In the genomic region with DNA sequence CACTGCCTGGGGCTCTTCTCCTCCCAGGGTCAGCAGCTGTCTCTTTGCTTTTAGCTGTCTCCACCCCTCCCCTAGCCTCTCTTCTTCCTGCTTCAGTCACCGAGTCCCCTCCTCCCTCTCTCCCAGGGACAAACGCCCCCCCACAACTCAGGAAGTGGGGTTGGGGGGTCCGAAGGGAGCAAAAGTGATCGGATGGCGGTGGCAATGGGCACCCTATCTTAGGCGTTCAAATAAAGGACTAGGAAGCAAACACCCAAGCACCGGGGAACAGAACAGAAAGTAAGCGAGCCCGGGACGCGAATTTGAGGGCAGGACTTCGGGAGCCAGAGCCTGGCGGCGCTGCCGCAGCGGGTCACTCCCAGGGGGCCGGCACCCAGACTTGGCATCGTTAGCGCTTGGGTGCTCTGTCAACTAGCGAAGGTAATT, we compare ENCODE assay signal across 8 cellular contexts. TPM values are rescaled to one million over a fixed set of nuclear protein-coding genes. Genes with fewer than 3 reads are reported as not detected.
A peak's percentile ranks its signal among the peaks of the same experiment; 100 is the strongest.
DNase-seq lines count a peak whose midpoint lies in the region; ATAC-seq and TF ChIP-seq lines count a peak whose summit lies in the region.

No MANE protein-coding gene starts in this region.

- H3K27ac ChIP-seq in DND-41 (ENCODE audit: low read length) = peak overlapping the region; percentile 76
- peak overlapping the region; percentile 49; the same call in 1 of the 2 replicates for H3K27ac ChIP-seq in MM.1S (ENCODE audit: low read length)
- H3K27ac ChIP-seq in neuronal stem cell (replicated peaks; ENCODE audit: low read length) = no peak overlapping the region

- H3K4ac ChIP-seq in neuronal stem cell (ENCODE audit: low read length) = no peak overlapping the region

- H3K4me2 ChIP-seq in DND-41 (ENCODE audit: insufficient read depth, low read length) (peak overlapping the region; percentile 98), MM.1S (ENCODE audit: low read depth, low read length) (peak overlapping the region; percentile 84), neuronal stem cell (ENCODE audit: insufficient read depth, low read length, poor library complexity, severe bottlenecking) (peak overlapping the region; percentile 98)

- H2AFZ ChIP-seq in DND-41 (ENCODE audit: low read depth, low read length) (peak overlapping the region; percentile 94), MM.1S (ENCODE audit: low read length) (peak overlapping the region; percentile 60), neuronal stem cell (ENCODE audit: low read length) (peak overlapping the region; percentile 91)

- H3K9ac ChIP-seq in DND-41 (ENCODE audit: low read depth, low read length) = peak overlapping the region; percentile 97
- peak overlapping the region; percentile 44; the same call in 1 of the 2 replicates for H3K9ac ChIP-seq in MM.1S (ENCODE audit: low read length)
- no peak overlapping the region for H3K9ac ChIP-seq in neuronal stem cell (ENCODE audit: low read depth, low read length, poor library complexity)

- H4K91ac ChIP-seq in neuronal stem cell (ENCODE audit: low read depth, low read length, poor library complexity) = no peak overlapping the region

- no peak overlapping the region for H2BK12ac ChIP-seq in neuronal stem cell (ENCODE audit: low read length)

- H3K9me3 ChIP-seq in DND-41 (ENCODE audit: insufficient read depth, low read length, severe bottlenecking) (no peaks in the 10 kb centered on the region), MM.1S (replicated peaks; ENCODE audit: insufficient read depth, low read length) (no peaks in the 10 kb centered on the region), neuronal stem cell (replicated peaks in 1 of 2; ENCODE audit: control insufficient read depth in 2 of 2, insufficient read depth in 1 of 2, low read depth in 1 of 2, low read length in 2 of 2) (no peaks in the 10 kb centered on the region)

- no peak overlapping the region for H2BK120ac ChIP-seq in neuronal stem cell (ENCODE audit: low read depth, low read length)

- H4K8ac ChIP-seq in neuronal stem cell (ENCODE audit: low read depth, low read length) = no peak overlapping the region

- H3K9me2 ChIP-seq in MM.1S (replicated peaks; ENCODE audit: insufficient read depth, low read length) = no peaks in the 10 kb centered on the region

- peak overlapping the region; percentile 13 for H3K14ac ChIP-seq in neuronal stem cell (ENCODE audit: low read length)

- TF ChIP-seq CTCF in DND-41 (IDR thresholded peaks at IDR 0.05; ENCODE audit: borderline replicate concordance, extremely low read depth, low read length, poor library complexity, severe bottlenecking) = no peak
- TF ChIP-seq CTCF in MM.1S (IDR thresholded peaks at IDR 0.05; ENCODE audit: low read length) = no peak
- no peak for TF ChIP-seq CTCF in fibroblast of pulmonary artery (IDR thresholded peaks at IDR 0.05; ENCODE audit: low read length, missing control alignments)

- peak overlapping the region; percentile 15 for H2BK15ac ChIP-seq in neuronal stem cell (ENCODE audit: low read length)

- DNase-seq in DND-41 = peak; percentile 70
- peak; percentile 45 for DNase-seq in MM.1S
- DNase-seq in activated T-cell treated with anti-CD3 and anti-CD28 coated beads for 48 hours (ENCODE audit: low read depth) = peak; percentile 15
- DNase-seq in fibroblast of pulmonary artery (ENCODE audit: low read depth) = no peak
- DNase-seq in neuronal stem cell (ENCODE audit: low spot score) = no peak
- no peak for DNase-seq in amniotic stem cell (lab: John Stamatoyannopoulos, UW)

- H3K27me3 ChIP-seq in DND-41 (ENCODE audit: insufficient read depth, low read length, poor library complexity) (no peaks in the 10 kb centered on the region), MM.1S (replicated peaks; ENCODE audit: insufficient read depth, low read length) (no peaks in the 10 kb centered on the region), neuronal stem cell (ENCODE audit: control insufficient read depth in 3 of 3, insufficient read depth in 3 of 3, low read depth in 1 of 3, low read length in 3 of 3) (peaks cover 6 to 43% (median 27%) of the 10 kb centered on the region in 3 experiments)

- H3K18ac ChIP-seq in neuronal stem cell (ENCODE audit: low read length) = peak overlapping the region; percentile 49

- no peaks in the 10 kb centered on the region for H3K79me1 ChIP-seq in neuronal stem cell (ENCODE audit: low read depth, low read length)

- H2BK5ac ChIP-seq in neuronal stem cell (ENCODE audit: low read length) = no peak overlapping the region

- ATAC-seq in DND-41 (ENCODE audit: insufficient read depth, low read depth) (peak; percentile 54), GM19023 (IDR thresholded peaks at IDR 0.05; ENCODE audit: unreplicated experiment) (no peak), GM21526 (IDR thresholded peaks at IDR 0.05; ENCODE audit: low FRiP score, unreplicated experiment) (no peak)

- H4K20me1 ChIP-seq in DND-41 (ENCODE audit: insufficient read depth, low read length) = peaks cover 22% of the 10 kb centered on the region
- H4K20me1 ChIP-seq in MM.1S (ENCODE audit: insufficient read depth, low read length) = no peaks in the 10 kb centered on the region

- H2AK5ac ChIP-seq in neuronal stem cell (ENCODE audit: low read depth, low read length) = no peak overlapping the region

- no CpG with 5 or more reads among the region's 20 CpGs for WGBS in neuronal stem cell (ENCODE audit: extremely low coverage in 2 of 2, insufficient read length in 2 of 2, insufficient replicate concordance in 1 of 2), 2 donors

- H3K23ac ChIP-seq in neuronal stem cell (ENCODE audit: low read depth, low read length, poor library complexity) = no peak overlapping the region

- H3K36me3 ChIP-seq in DND-41 (ENCODE audit: insufficient read depth, low read length) = peaks cover 22% of the 10 kb centered on the region
- H3K36me3 ChIP-seq in MM.1S (replicated peaks; ENCODE audit: insufficient read depth, low read length) = no peaks in the 10 kb centered on the region
- no peaks in the 10 kb centered on the region for H3K36me3 ChIP-seq in neuronal stem cell (replicated peaks in 1 of 2; ENCODE audit: control insufficient read depth in 2 of 2, insufficient read depth in 2 of 2, low read length in 2 of 2)

- H3K4me3 ChIP-seq in DND-41 (ENCODE audit: low read depth in 1 of 2, low read length in 2 of 2) (peak overlapping the region; percentile 86 to 98), MM.1S (ENCODE audit: low read length) (peak overlapping the region; percentile 59), fibroblast of pulmonary artery (replicated peaks; ENCODE audit: low read depth, low read length) (peak overlapping the region; percentile 63), neuronal stem cell (ENCODE audit: low read length in 2 of 2) (peak overlapping the region; percentile 49 to 78)

- peaks cover 47% of the 10 kb centered on the region for H3K4me1 ChIP-seq in DND-41 (ENCODE audit: insufficient read depth, low read length)
- H3K4me1 ChIP-seq in MM.1S (ENCODE audit: low read length) = peaks cover 19% of the 10 kb centered on the region
- H3K4me1 ChIP-seq in neuronal stem cell (ENCODE audit: control insufficient read depth in 2 of 2, insufficient read depth in 1 of 2, low read depth in 1 of 2, low read length in 2 of 2) = peaks cover 5 to 6% of the 10 kb centered on the region in 2 donors

- peaks cover 6% of the 10 kb centered on the region; the same call in 1 of the 2 replicates for H3F3A ChIP-seq in MM.1S (ENCODE audit: insufficient read depth, low read length)

- H3K79me2 ChIP-seq in DND-41 (ENCODE audit: insufficient read depth, low read length) = peaks cover 47% of the 10 kb centered on the region
- H3K79me2 ChIP-seq in MM.1S (ENCODE audit: low read length) = peaks cover 39% of the 10 kb centered on the region

RNA-seq across cellular contexts. Expression of gene ITPR3, which starts 1.0 kb away (rescaled TPM):
- 1.4 TPM for polyA plus RNA-seq in neuronal stem cell (2013, experiment 1 of 2)
- 1.4 TPM for polyA plus RNA-seq in neuronal stem cell (2013, experiment 2 of 2)

RNA-seq across cellular contexts. Expression of gene BAK1, which starts 40.1 kb away (rescaled TPM):
- 14.5 TPM for polyA plus RNA-seq in neuronal stem cell (2013, experiment 1 of 2)
- 14.1 TPM for polyA plus RNA-seq in neuronal stem cell (2013, experiment 2 of 2)

Comparison
In these comparisons a context has a peak if more than half of its experiments do, and no peak if none do; other contexts are left out.
1. DNase-seq: peak in DND-41 (single experiment), MM.1S (single experiment) and activated T-cell treated with anti-CD3 and anti-CD28 coated beads for 48 hours (single experiment); none in fibroblast of pulmonary artery (single experiment), neuronal stem cell (single experiment) and amniotic stem cell (single experiment).
2. Peak in every context shown above with its lines, with median percentiles within 50 percentile points of each other: H2AFZ ChIP-seq, H3K4me2 ChIP-seq and H3K4me3 ChIP-seq.